In genomic region chr10:24873281-24873683, GRCh38 we compare ENCODE assay signal across 10 cellular contexts.
A peak's percentile ranks its signal among the peaks of the same experiment; 100 is the strongest.
DNase-seq lines count a peak whose midpoint lies in the region; ATAC-seq lines count a peak whose summit lies in the region.
"Had no signal": no experiment of that assay in that cellular context is flagged by ENCODE, and none has a peak within 500 bp of the region (broad histone marks: within the 10 kb centered on the region; RNA-seq: fewer than 3 reads in every experiment).

No MANE protein-coding gene starts in this region.

- H3K4me3 Mint-ChIP-seq in effector memory CD8-positive, alpha-beta T cell, result no peak overlapping the region

- no peaks in the 10 kb centered on the region for H3K36me3 Mint-ChIP-seq in effector memory CD8-positive, alpha-beta T cell (ENCODE audit: insufficient read depth)

- no peak overlapping the region for H4K8ac ChIP-seq in mesendoderm (ENCODE audit: low read depth, low read length)

- no peaks in the 10 kb centered on the region for H3K9me3 Mint-ChIP-seq in effector memory CD8-positive, alpha-beta T cell

- no peak overlapping the region for H2AK5ac ChIP-seq in mesendoderm (ENCODE audit: low read length)

- H3K27me3 Mint-ChIP-seq in effector memory CD8-positive, alpha-beta T cell, result no peaks in the 10 kb centered on the region

- H3K27me3 ChIP-seq in ACC112 (ENCODE audit: insufficient read depth, low read length) (no peaks in the 10 kb centered on the region), mesendoderm (ENCODE audit: insufficient read depth, low read length, poor library complexity) (no peaks in the 10 kb centered on the region)

- H2BK120ac ChIP-seq in mesendoderm (ENCODE audit: low read depth, low read length), result no peak overlapping the region

- H3K79me1 ChIP-seq in mesendoderm (ENCODE audit: low read length), result no peaks in the 10 kb centered on the region

- H3K27ac ChIP-seq in ACC112 (ENCODE audit: low read depth, low read length), result peak overlapping the region; percentile 91
- H3K27ac ChIP-seq in mesendoderm (ENCODE audit: low read depth, low read length), result no peak overlapping the region

- H3K4ac ChIP-seq in mesendoderm (ENCODE audit: low read depth, low read length), result no peak overlapping the region

- no peaks in the 10 kb centered on the region for H3K79me2 ChIP-seq in ACC112 (ENCODE audit: control insufficient read depth, insufficient read depth, low read length, unreplicated experiment)
- no peaks in the 10 kb centered on the region for H3K79me2 ChIP-seq in mesendoderm (ENCODE audit: control insufficient read depth, insufficient read depth, low read length)

- peak; percentile 33 for ATAC-seq in effector memory CD8-positive, alpha-beta T cell (replicated peaks)
- no peak for ATAC-seq in HG02759 (IDR thresholded peaks at IDR 0.05; ENCODE audit: unreplicated experiment)
- no peak for ATAC-seq in HG03039 (IDR thresholded peaks at IDR 0.05; ENCODE audit: unreplicated experiment)

- H2BK15ac ChIP-seq in mesendoderm (replicated peaks; ENCODE audit: low read depth), result no peak overlapping the region

- no peak overlapping the region for H3K18ac ChIP-seq in mesendoderm (ENCODE audit: low read length)

- no peak overlapping the region for H3K23ac ChIP-seq in mesendoderm (ENCODE audit: low read length)

- no peak overlapping the region for H3K9ac ChIP-seq in mesendoderm (ENCODE audit: low read length)

- H3K56ac ChIP-seq in mesendoderm (ENCODE audit: low read length), result no peak overlapping the region

- H3K4me3 ChIP-seq in ACC112 (ENCODE audit: low read depth, low read length) (peak overlapping the region; percentile 9; the same call in 1 of the 2 replicates), mesendoderm (ENCODE audit: low read length) (no peak overlapping the region)

- DNase-seq in NCI-H2171 treated with DMSO at 0.1 percent for 48 hours (lab: John Stamatoyannopoulos, UW), result peak; percentile 69
- no peak for DNase-seq in effector memory CD8-positive, alpha-beta T cell
- peak; percentile 46 for DNase-seq in mesendoderm
- no peak for DNase-seq in RKO (ENCODE audit: low spot score)
- no peak for DNase-seq in NCI-H1930 (lab: John Stamatoyannopoulos, UW)
- DNase-seq: activated naive CD4-positive, alpha-beta T cell treated with Interleukin-2 at 50 U/mL for 16 hours; COR-L47 had no signal

- H2BK5ac ChIP-seq in mesendoderm (ENCODE audit: low read length), result no peak overlapping the region

- H3K4me1 ChIP-seq in ACC112 (ENCODE audit: control insufficient read depth, insufficient read depth, low read length, unreplicated experiment) (peaks cover 27% of the 10 kb centered on the region), mesendoderm (ENCODE audit: control insufficient read depth, low read depth, low read length) (no peaks in the 10 kb centered on the region)

- no peak overlapping the region for H4K5ac ChIP-seq in mesendoderm (ENCODE audit: low read length)

- H3K4me2 ChIP-seq in mesendoderm (ENCODE audit: low read length), result no peak overlapping the region

- H3K4me1 Mint-ChIP-seq in effector memory CD8-positive, alpha-beta T cell (ENCODE audit: low read depth in 2 of 2), result peaks cover 11 to 16% of the 10 kb centered on the region in 2 donors

- no peak overlapping the region for H3K27ac Mint-ChIP-seq in effector memory CD8-positive, alpha-beta T cell

- H2AFZ ChIP-seq in ACC112 (ENCODE audit: low read length, unreplicated experiment), result peak overlapping the region; percentile 81

- no CpG with 5 or more reads among the region's 4 CpGs for WGBS in mesendoderm (ENCODE audit: extremely low coverage, insufficient coverage, low lambda C conversion rate)

- H3K36me3 ChIP-seq in ACC112 (ENCODE audit: insufficient read depth, low read length) (0 out of 2 replicates have a peak, but pooled peaks cover 8% of the 10 kb centered on the region), mesendoderm (ENCODE audit: control insufficient read depth, insufficient read depth, low read length) (no peaks in the 10 kb centered on the region)

Comparison
In these comparisons a context has a peak if more than half of its experiments do, and no peak if none do; other contexts are left out.
1. DNase-seq: peak in NCI-H2171 treated with DMSO at 0.1 percent for 48 hours (single experiment) and mesendoderm (single experiment); none in effector memory CD8-positive, alpha-beta T cell (0 of 3), RKO (single experiment) and NCI-H1930 (0 of 2).